In genomic region chr17:44084131-44084538, GRCh38 we compare ENCODE assay signal across 11 cellular contexts. TPM values are rescaled to one million over a fixed set of nuclear protein-coding genes. Genes with fewer than 3 reads are reported as not detected.
A peak's percentile ranks its signal among the peaks of the same experiment; 100 is the strongest.
DNase-seq lines count a peak whose midpoint lies in the region; ATAC-seq and TF ChIP-seq lines count a peak whose summit lies in the region.
"Had no signal": no experiment of that assay in that cellular context is flagged by ENCODE, and none has a peak within 500 bp of the region (broad histone marks: within the 10 kb centered on the region; RNA-seq: fewer than 3 reads in every experiment).

No MANE protein-coding gene starts in this region.

- POLR2A ChIA-PET in BJ (lab: Charles Lee) (no interaction called here), HEK293 (lab: Yijun Ruan, JAX) (interaction anchor here (0.7 to 2.0 kb wide), 5 partner anchors 10 to 70 kb away, joined by 4 to 13 read pairs (median 6); partner anchors contain the start of gene HDAC5)

- no peaks in the 10 kb centered on the region for H3K27me3 ChIP-seq in BJ (ENCODE audit: control insufficient read depth, insufficient read depth, low read length)

- H3K9me3 ChIP-seq in HEK293 (ENCODE audit: control insufficient read depth, insufficient read depth, low read depth, low read length) (no peaks in the 10 kb centered on the region), mucosa of descending colon (no peaks in the 10 kb centered on the region)

- H3K36me3 ChIP-seq in BJ (ENCODE audit: control insufficient read depth, insufficient read depth, low read length) (peaks cover 42% of the 10 kb centered on the region), HEK293 (ENCODE audit: control insufficient read depth in 2 of 2, insufficient read depth in 1 of 2, low read length in 2 of 2) (peaks cover 8 to 62% of the 10 kb centered on the region in 2 experiments; a peak in 2 of 3 replicates), mucosa of descending colon (ENCODE audit: low read depth) (no peaks in the 10 kb centered on the region)

- no peak overlapping the region for H3K4me3 ChIP-seq in BJ (ENCODE audit: low read depth, low read length)
- H3K4me3 ChIP-seq in HEK293 (ENCODE audit: low read depth, low read length), result no peak overlapping the region
- no peak overlapping the region for H3K4me3 ChIP-seq in mucosa of descending colon
- H3K4me3 ChIP-seq: SK-N-MC, skin epidermis had no signal

- CTCF ChIA-PET in BJ (lab: Yijun Ruan, JAX), result interaction anchor here (1.2 to 3.5 kb wide), 8 partner anchors 10 to 53 kb away, joined by 3 to 20 read pairs (median 6); partner anchors contain the start of gene HDAC5
- CTCF ChIA-PET in HEK293 (lab: Yijun Ruan, JAX), result interaction anchor here (0.6 to 8.1 kb wide), 23 partner anchors 9 to 507 kb away, joined by 3 to 98 read pairs (median 5); partner anchors contain the start of genes G6PC3, HDAC5 and LSM12

- TF ChIP-seq CTCF in BJ (IDR thresholded peaks at IDR 0.05; ENCODE audit: insufficient read depth, low read depth, low read length) (peak; percentile 32; the same call in 1 of the 2 replicates), HEK293 (tag by site-specific recombination; IDR thresholded peaks at IDR 0.05) (peak; percentile 23; the same call in 1 of the 2 replicates), mucosa of descending colon (IDR thresholded peaks at IDR 0.05) (no peak)

- no peak for DNase-seq in BJ (ENCODE audit: low read depth)
- peak; percentile 34 for DNase-seq in activated T-cell treated with anti-CD3 and anti-CD28 coated beads for 48 hours (ENCODE audit: low read depth)
- peak in 1 of 3 donors; percentile 40 for DNase-seq in mucosa of descending colon
- DNase-seq in NOMO-1 treated with dmso at 0.1 percent for 144 hours (lab: John Stamatoyannopoulos, UW; ENCODE audit: unreplicated experiment), result no peak
- no peak for DNase-seq in posterior vena cava (ENCODE audit: low spot score)
- no peak for DNase-seq in NCI-H1105 treated with DMSO at 0.1 percent for 48 hours (lab: John Stamatoyannopoulos, UW)

- H3K4me1 ChIP-seq in HEK293 (ENCODE audit: control insufficient read depth, insufficient read depth, low read length), result peaks cover 10% of the 10 kb centered on the region
- H3K4me1 ChIP-seq in mucosa of descending colon (ENCODE audit: low read depth), result peaks cover 3% of the 10 kb centered on the region

- ATAC-seq in mucosa of descending colon (peak; percentile 51), GM19397 (IDR thresholded peaks at IDR 0.05; ENCODE audit: unreplicated experiment) (no peak)

- intact Hi-C loops in mucosa of descending colon (cut with DNase I, micrococcal nuclease), result no loop called here
- intact Hi-C loops in posterior vena cava (cut with DNase I), result no loop called here

- no peak overlapping the region for H3K27ac ChIP-seq in HEK293 (ENCODE audit: extremely low read depth, low read depth, low read length)
- H3K27ac ChIP-seq: epithelial cell of prostate, SK-N-MC had no signal

TF ChIP-seq in HEK293, 187 proteins besides CTCF, POLR2A, EP300 and RAD21 (continues in another document):
- no peak for TF ChIP-seq ZNF350 (tag by site-specific recombination; IDR thresholded peaks at IDR 0.05)
- no peak for TF ChIP-seq PRDM2 (tag by site-specific recombination; IDR thresholded peaks at IDR 0.05; ENCODE audit: borderline replicate concordance)
- no peak for TF ChIP-seq FEZF1 (tag by site-specific recombination; IDR thresholded peaks at IDR 0.05)
- peak; percentile 72 for TF ChIP-seq ZNF341 (tag by site-specific recombination; IDR thresholded peaks at IDR 0.05; ENCODE audit: low read depth)
- TF ChIP-seq PRDM6 (tag by site-specific recombination; IDR thresholded peaks at IDR 0.05), result no peak
- no peak for TF ChIP-seq ZNF768 (tag by site-specific recombination; IDR thresholded peaks at IDR 0.05)
- TF ChIP-seq ZNF623 (tag by site-specific recombination; IDR thresholded peaks at IDR 0.05), result no peak
- TF ChIP-seq ZNF391 (tag by site-specific recombination; IDR thresholded peaks at IDR 0.05; ENCODE audit: borderline replicate concordance, low read depth), result no peak
- TF ChIP-seq GLIS1 (tag by site-specific recombination; IDR thresholded peaks at IDR 0.05), result 0 out of 2 replicates have a peak, but pooled peaks have one; percentile 24
- TF ChIP-seq ZNF621 (tag by site-specific recombination; IDR thresholded peaks at IDR 0.05), result no peak
- TF ChIP-seq ZNF639 (tag by site-specific recombination; IDR thresholded peaks at IDR 0.05), result no peak
- TF ChIP-seq TCF7L2 (IDR thresholded peaks at IDR 0.05; ENCODE audit: borderline replicate concordance, low read depth, low read length), result no peak

RNA-seq across cellular contexts. Expression of gene G6PC3, which starts 13.6 kb away (rescaled TPM):
- 115 and 151 TPM in 2 replicates for polyA plus RNA-seq in BJ (2011; rRNA removed)
- polyA minus RNA-seq in BJ (2011; rRNA and poly(A)+ RNA removed), result 75.4 and 110 TPM in 2 replicates
- total RNA-seq in mucosa of descending colon (10 to 100 TPM; 29.5 to 48.1 (median 30.0) TPM), posterior vena cava (10 to 100 TPM; 40.3 to 41.4 TPM)

RNA-seq across cellular contexts. Expression of gene LSM12, which starts 17.7 kb away (rescaled TPM):
- 36.3 and 51.7 TPM in 2 replicates for polyA plus RNA-seq in BJ (2011; rRNA removed)
- 46.3 and 68.5 TPM in 2 replicates for polyA minus RNA-seq in BJ (2011; rRNA and poly(A)+ RNA removed)
- 10 to 100 TPM; 45.1 to 63.5 (median 48.2) TPM for total RNA-seq in mucosa of descending colon
- total RNA-seq in posterior vena cava, result 10 to 100 TPM; 37.5 to 38.2 TPM

RNA-seq across cellular contexts. Expression of gene HDAC5, which starts 39.3 kb away (rescaled TPM):
- 46.4 and 102 TPM in 2 replicates for polyA plus RNA-seq in BJ (2011; rRNA removed)
- 128 and 173 TPM in 2 replicates for polyA minus RNA-seq in BJ (2011; rRNA and poly(A)+ RNA removed)
- 10 to 100 TPM; 18.9 to 48.3 (median 32.4) TPM for total RNA-seq in mucosa of descending colon
- 10 to 100 TPM; 28.5 to 51.7 TPM for total RNA-seq in posterior vena cava

RNA-seq across cellular contexts. Expression of gene HROB, which starts 57.6 kb away (rescaled TPM):
- 2.1 and 3.4 TPM in 2 replicates for polyA plus RNA-seq in BJ (2011; rRNA removed)
- 6.8 and 7.0 TPM in 2 replicates for polyA minus RNA-seq in BJ (2011; rRNA and poly(A)+ RNA removed)
- 1 to 10 TPM; 1.5 to 3.0 (median 1.8) TPM for total RNA-seq in mucosa of descending colon
- total RNA-seq in posterior vena cava, result 1 to 10 TPM in 1 of 2 donors, under 1 TPM in 1; 0.65 to 1.2 TPM
